In the genomic region with DNA sequence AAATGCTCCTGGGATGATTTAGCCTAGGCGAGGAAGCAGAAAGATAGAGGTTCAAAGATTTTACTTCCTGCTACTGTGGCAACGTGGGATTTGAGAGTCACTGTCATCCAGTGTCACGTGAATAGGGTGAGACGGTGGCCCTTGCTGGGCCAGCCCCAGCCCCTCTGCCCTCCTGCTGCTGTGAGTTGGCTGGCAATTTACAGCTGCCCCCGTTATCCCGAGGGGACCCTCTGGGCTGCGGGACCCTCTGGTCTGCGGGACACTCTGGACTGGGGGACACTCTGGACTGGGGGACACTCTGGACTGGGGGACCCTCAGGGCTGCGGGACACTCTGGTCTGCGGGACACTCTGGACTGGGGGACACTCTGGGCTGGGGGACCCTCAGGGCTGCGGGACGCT, we compare ENCODE assay signal across 26 cellular contexts.
"Had no signal": no experiment of that assay in that cellular context is flagged by ENCODE, and none has a peak within 500 bp of the region (broad histone marks: within the 10 kb centered on the region; RNA-seq: fewer than 3 reads in every experiment).

No MANE protein-coding gene starts in this region.

- FAIRE-seq: endometrium, islet of Langerhans, keratinocyte had no signal

- H3K27ac ChIP-seq: colonic mucosa, epithelial cell of prostate, esophagus squamous epithelium, gastrocnemius medialis, heart right ventricle, left lung, lower lobe of right lung had no signal

- H3K9me3 Mint-ChIP-seq: endodermal cell had no signal

- H3K27ac Mint-ChIP-seq: dendritic cell treated with granulocyte-macrophage colony-stimulating factor and Interleukin-4, amounts not matched to agents 40 ng/mL and 50 ng/mL, for 4 days; effector memory CD8-positive, alpha-beta T cell; endodermal cell; naive thymus-derived CD4-positive, alpha-beta T cell had no signal

- H3K4me1 ChIP-seq: colonic mucosa, esophagus squamous epithelium, gastrocnemius medialis, heart right ventricle, left lung, lower lobe of right lung had no signal

- H3K4me3 ChIP-seq: colonic mucosa, esophagus squamous epithelium, gastrocnemius medialis, heart right ventricle, left lung, lower lobe of right lung had no signal

- H3K4me1 Mint-ChIP-seq: endodermal cell; naive thymus-derived CD4-positive, alpha-beta T cell had no signal

- ATAC-seq: effector memory CD8-positive, alpha-beta T cell; esophagus mucosa; gastrocnemius medialis; heart right ventricle; left cardiac atrium; left lung; left ventricle myocardium superior; naive thymus-derived CD4-positive, alpha-beta T cell had no signal

- H3K9me3 ChIP-seq: esophagus squamous epithelium, gastrocnemius medialis, left lung, lower lobe of right lung had no signal

- H3K4me3 Mint-ChIP-seq: dendritic cell treated with granulocyte-macrophage colony-stimulating factor and Interleukin-4, amounts not matched to agents 40 ng/mL and 50 ng/mL, for 4 days; effector memory CD8-positive, alpha-beta T cell; endodermal cell; naive thymus-derived CD4-positive, alpha-beta T cell had no signal

- H3K36me3 ChIP-seq: colonic mucosa, esophagus squamous epithelium, gastrocnemius medialis, heart right ventricle, left lung, lower lobe of right lung had no signal

- H3K27me3 Mint-ChIP-seq: dendritic cell treated with granulocyte-macrophage colony-stimulating factor and Interleukin-4, amounts not matched to agents 40 ng/mL and 50 ng/mL, for 4 days; effector memory CD8-positive, alpha-beta T cell; naive thymus-derived CD4-positive, alpha-beta T cell had no signal

- DNase-seq: colonic mucosa; cortex of kidney; effector CD8-positive, alpha-beta T cell; effector memory CD8-positive, alpha-beta T cell; endodermal cell; erythroblast; esophagus squamous epithelium; foreskin fibroblast; foreskin melanocyte; gastrocnemius medialis; glutamatergic neuron; head of caudate nucleus; heart right ventricle; hippocampal formation; left cardiac atrium; left ventricle myocardium superior; lower lobe of right lung; midbrain; naive thymus-derived CD4-positive, alpha-beta T cell had no signal

- H3K27me3 ChIP-seq: colonic mucosa, esophagus squamous epithelium, gastrocnemius medialis, heart right ventricle, left lung had no signal
